Comparison of ENCODE assay signal across 8 cellular contexts in the genomic region with DNA sequence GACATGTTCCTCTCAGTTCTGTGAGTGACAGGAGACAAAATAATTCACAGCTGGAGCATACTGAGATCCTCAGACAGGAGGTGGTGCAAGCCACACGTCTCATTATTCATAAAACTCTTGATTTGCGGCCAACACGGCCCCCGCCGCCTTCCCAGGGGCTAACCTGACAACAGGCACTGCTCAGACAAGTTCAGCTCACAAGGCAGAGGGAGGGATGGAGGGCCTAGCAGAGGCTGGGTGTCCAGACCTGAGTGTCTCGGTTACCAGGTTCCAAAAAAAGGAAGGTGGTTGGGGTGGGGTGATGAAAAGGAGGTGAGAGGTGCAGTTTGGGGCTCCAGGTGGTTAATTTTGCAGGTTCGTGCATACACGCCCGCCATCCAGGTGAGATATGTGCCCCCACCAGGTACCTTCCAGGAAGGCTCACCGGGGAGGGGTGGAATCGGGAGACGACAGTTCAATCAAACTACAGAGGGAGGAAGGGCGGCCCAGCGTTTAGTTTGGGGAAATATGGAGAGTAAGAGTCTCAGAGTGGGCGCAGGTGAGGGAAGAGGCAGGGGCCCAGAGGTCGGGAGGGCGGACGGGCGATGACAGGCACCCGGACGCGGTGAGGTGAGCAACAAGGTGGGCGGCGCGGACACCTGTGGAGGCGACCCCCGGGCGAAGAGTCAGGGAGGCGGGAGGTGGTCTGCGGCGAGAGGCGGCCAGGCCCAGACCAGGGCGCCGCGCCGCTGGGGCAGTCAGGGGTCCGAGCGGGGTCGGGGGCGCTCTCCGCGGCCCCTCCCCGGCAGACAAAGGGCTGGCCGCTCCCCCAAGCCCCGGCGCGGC. TPM values are rescaled to one million over a fixed set of nuclear protein-coding genes. Genes with fewer than 3 reads are reported as not detected.
A peak's percentile ranks its signal among the peaks of the same experiment; 100 is the strongest.
DNase-seq lines count a peak whose midpoint lies in the region; ATAC-seq, FAIRE-seq and TF ChIP-seq lines count a peak whose summit lies in the region.

No MANE protein-coding gene starts in this region.

- H3K79me2 ChIP-seq in DND-41 (ENCODE audit: insufficient read depth, low read length) (peaks cover 7% of the 10 kb centered on the region), HepG2 (ENCODE audit: insufficient read depth, low read length) (peaks cover 44% of the 10 kb centered on the region)

- TF ChIP-seq POLR2A in HepG2 (IDR thresholded peaks at IDR 0.05; ENCODE audit: insufficient read depth in 1 of 2, low read depth in 2 of 2, low read length in 2 of 2): no peak

- peaks cover 3% of the 10 kb centered on the region; the same call in 1 of the 2 replicates for H4K20me1 ChIP-seq in DND-41 (ENCODE audit: insufficient read depth, low read length)
- H4K20me1 ChIP-seq in HepG2 (ENCODE audit: insufficient read depth, low read length): no peaks in the 10 kb centered on the region

- H3K4me1 Mint-ChIP-seq in MCF 10A (ENCODE audit: insufficient read depth, unreplicated experiment): peaks cover 30% of the 10 kb centered on the region

- 2% methylated on average over 31 of the region's 47 CpGs for WGBS in HepG2 (ENCODE audit: low lambda C conversion rate)

- BruUV-seq in MCF 10A (replicated peaks; lab: Mats Ljungman, UMichigan): no TSS peak
- no TSS peak for BruUV-seq in HepG2 (replicated peaks; lab: Mats Ljungman, UMichigan)

- TF ChIP-seq CTCF in DND-41 (IDR thresholded peaks at IDR 0.05; ENCODE audit: borderline replicate concordance, extremely low read depth, low read length, poor library complexity, severe bottlenecking) (no peak), MCF 10A (IDR thresholded peaks at IDR 0.05; ENCODE audit: unreplicated experiment) (no peak), HepG2 (CRISPR knock-in tag; IDR thresholded peaks at IDR 0.05) (0 out of 2 replicates have a peak, but pooled peaks have one; percentile 7)

- TF ChIP-seq EP300 in HepG2 (IDR thresholded peaks at IDR 0.05; ENCODE audit: low read depth in 2 of 2, low read length in 2 of 2) (no peak), HepG2 (CRISPR knock-in tag; IDR thresholded peaks at IDR 0.05; ENCODE audit: borderline replicate concordance) (no peak)

- POLR2A ChIA-PET in MCF 10A (lab: Yijun Ruan, JAX): interaction anchor here (0.7 to 4.6 kb wide), 6 partner anchors 17 to 143 kb away, joined by 3 to 77 read pairs (median 5); a partner anchor contains a TSS
- POLR2A ChIA-PET in HepG2 (lab: Yijun Ruan, JAX): interaction anchor here (1.0 to 1.1 kb wide), 3 partner anchors 20 to 32 kb away, joined by 3 read pairs; no protein-coding TSS in a partner anchor

- H3K4me3 Mint-ChIP-seq in MCF 10A (ENCODE audit: unreplicated experiment): peak overlapping the region; percentile 91

- H3K9me3 ChIP-seq in DND-41 (ENCODE audit: insufficient read depth, low read length, severe bottlenecking): no peaks in the 10 kb centered on the region
- H3K9me3 ChIP-seq in SJSA1 (replicated peaks): no peaks in the 10 kb centered on the region
- H3K9me3 ChIP-seq in HepG2 (ENCODE audit: low read length): no peaks in the 10 kb centered on the region

- H3K9ac ChIP-seq in DND-41 (ENCODE audit: low read depth, low read length) (peak overlapping the region; percentile 78), HepG2 (ENCODE audit: insufficient read depth, low read depth, low read length) (peak overlapping the region; percentile 84)

- H3K9me3 Mint-ChIP-seq in MCF 10A (ENCODE audit: unreplicated experiment): no peaks in the 10 kb centered on the region

- H3K4me3 ChIP-seq in DND-41 (ENCODE audit: low read depth in 1 of 2, low read length in 2 of 2): peak overlapping the region; percentile 78 to 96; a peak in 3 of 4 replicates
- peak overlapping the region; percentile 81 for H3K4me3 ChIP-seq in SJSA1
- H3K4me3 ChIP-seq in HepG2 (replicated peaks in 1 of 3; ENCODE audit: insufficient read depth in 1 of 3, low read depth in 2 of 3, low read length in 3 of 3): peak overlapping the region; percentile 78 to 98 (median 82)

- DNase-seq in DND-41 (peak; percentile 33), SJSA1 (ENCODE audit: low read depth in 1 of 2, low spot score in 2 of 2) (no peak), MCF 10A (ENCODE audit: unreplicated experiment) (peak; percentile 48), HepG2 (ENCODE audit: low spot score) (no peak), EL (no peak)
- peak; percentile 6 for DNase-seq in stimulated activated CD8-positive, alpha-beta memory T cell treated with anti-CD3 and anti-CD28 coated beads, Interleukin-12 subunit alpha, Interleukin-12 subunit beta, amount 100 ng/mL, for 4 hours (ENCODE audit: low read depth)

- no peak for FAIRE-seq in HepG2 (lab: Jason Lieb, UNC)

- intact Hi-C loops in MCF 10A (cut with micrococcal nuclease): loop anchor here (5.0 kb wide), 1 partner anchor 82 kb away; no protein-coding TSS in a partner anchor
- intact Hi-C loops in HepG2 (cut with micrococcal nuclease; ENCODE audit: unreplicated experiment): loop anchor here (1.0 to 2.0 kb wide), 2 partner anchors 25 to 34 kb away; no protein-coding TSS in a partner anchor

- peak overlapping the region; percentile 24; the same call in 1 of the 2 replicates for H3K27ac ChIP-seq in DND-41 (ENCODE audit: low read length)
- peak overlapping the region; percentile 35; the same call in 1 of the 2 replicates for H3K27ac ChIP-seq in SJSA1
- H3K27ac ChIP-seq in HepG2 (ENCODE audit: extremely low read length, insufficient read depth, low read length): peak overlapping the region; percentile 66

- peak overlapping the region; percentile 94 for H3K27ac Mint-ChIP-seq in MCF 10A (ENCODE audit: low read depth, unreplicated experiment)

- H3K4me2 ChIP-seq in DND-41 (ENCODE audit: insufficient read depth, low read length) (peak overlapping the region; percentile 99), HepG2 (ENCODE audit: low read depth, low read length) (peak overlapping the region; percentile 87)

- in situ Hi-C loops in HepG2 (cut with HindIII; ENCODE audit: extremely low pct_ligation_motif_present, low pct_unique_long_range_greater_than_20kb): no loop called here

- ATAC-seq in DND-41 (ENCODE audit: insufficient read depth, low read depth) (no peak), HG02798 (IDR thresholded peaks at IDR 0.05; ENCODE audit: poor library complexity, unreplicated experiment) (peak; percentile 1), HepG2 (no peak), HG03175 (IDR thresholded peaks at IDR 0.05; ENCODE audit: unreplicated experiment) (no peak)

- H3K27me3 Mint-ChIP-seq in MCF 10A (ENCODE audit: insufficient read depth, unreplicated experiment): no peaks in the 10 kb centered on the region

- H3K36me3 ChIP-seq in DND-41 (ENCODE audit: insufficient read depth, low read length) (no peaks in the 10 kb centered on the region; the same call in 1 of the 2 replicates), SJSA1 (no peaks in the 10 kb centered on the region), HepG2 (replicated peaks in 1 of 2; ENCODE audit: control insufficient read depth in 1 of 2, insufficient read depth in 2 of 2, low read length in 2 of 2) (no peaks in the 10 kb centered on the region; a peak in 1 of 5 replicates)

- H3K36me3 Mint-ChIP-seq in MCF 10A (ENCODE audit: insufficient read depth, unreplicated experiment): no peaks in the 10 kb centered on the region

- H3K27me3 ChIP-seq in DND-41 (ENCODE audit: insufficient read depth, low read length, poor library complexity) (no peaks in the 10 kb centered on the region), SJSA1 (replicated peaks) (no peaks in the 10 kb centered on the region), HepG2 (ENCODE audit: control insufficient read depth in 1 of 2, insufficient read depth in 2 of 2, low read length in 2 of 2) (no peaks in the 10 kb centered on the region; a peak in 1 of 5 replicates)

- H3K4me1 ChIP-seq in DND-41 (ENCODE audit: insufficient read depth, low read length) (peaks cover 38% of the 10 kb centered on the region), SJSA1 (replicated peaks) (peaks cover 26% of the 10 kb centered on the region), HepG2 (ENCODE audit: insufficient read depth, low read length) (peaks cover 77% of the 10 kb centered on the region)

- no peak for TF ChIP-seq RAD21 in HepG2 (CRISPR knock-in tag; IDR thresholded peaks at IDR 0.05)

- H2AFZ ChIP-seq in DND-41 (ENCODE audit: low read depth, low read length) (peak overlapping the region; percentile 87), HepG2 (ENCODE audit: low read length) (no peak overlapping the region)

- CTCF ChIA-PET in MCF 10A (lab: Yijun Ruan, JAX): interaction anchor here (0.7 to 0.9 kb wide), 3 partner anchors 12 to 33 kb away, joined by 3 read pairs; no protein-coding TSS in a partner anchor
- CTCF ChIA-PET in HepG2 (lab: Yijun Ruan, JAX; ENCODE audit: low intra/inter-chr PET ratio, low total read pairs): no interaction called here

RNA-seq across cellular contexts. Expression of a gene that starts 0.6 kb away (rescaled TPM):
- total RNA-seq in SJSA1 (2014; rRNA removed; shearing (Covaris generic)): 28.7 and 37.6 TPM in 2 replicates
- total RNA-seq in MCF 10A (2022) (31.3 and 31.4 TPM in 2 replicates), HepG2 (2016; rRNA removed; fragmentation: Illumina TruSeq; extraction: Trizol) (67.0 and 71.7 TPM in 2 replicates)
- 112 and 131 TPM in 2 replicates for total RNA-seq in HepG2 (2016; cell fraction: cytosol; rRNA removed; fragmentation: Illumina TruSeq; extraction: Trizol; ENCODE audit: low read depth)
- total RNA-seq in HepG2 (2016; cell fraction: insoluble cytoplasmic fraction; rRNA removed; fragmentation: Illumina TruSeq; extraction: Trizol): 54.5 and 70.6 TPM in 2 replicates
- 130 and 149 TPM in 2 replicates for total RNA-seq in HepG2 (2016; cell fraction: membrane; rRNA removed; fragmentation: Illumina TruSeq; extraction: Trizol)
- total RNA-seq in HepG2 (2016; cell fraction: nucleus; rRNA removed; fragmentation: Illumina TruSeq; extraction: Trizol): 21.2 and 22.7 TPM in 2 replicates
- 83.0 and 83.1 TPM in 2 replicates for polyA plus RNA-seq in HepG2 (2011; rRNA removed)
- 57.2 and 76.8 TPM in 2 replicates for polyA plus RNA-seq in HepG2 (2011; cell fraction: cytosol; rRNA removed)
- polyA plus RNA-seq in HepG2 (2011; cell fraction: nucleus; rRNA removed): 32.2 and 32.4 TPM in 2 replicates
- polyA plus RNA-seq in HepG2 (2012): 26.8 and 39.9 TPM in 2 replicates
- polyA plus RNA-seq in HepG2 (2016; cell fraction: cytosol; fragmentation: Illumina TruSeq; extraction: Trizol; ENCODE audit: low read depth): 182 and 242 TPM in 2 replicates
- polyA plus RNA-seq in HepG2 (2016; cell fraction: insoluble cytoplasmic fraction; fragmentation: Illumina TruSeq; extraction: Trizol; ENCODE audit: low read depth): 74.3 and 84.9 TPM in 2 replicates
- 169 and 203 TPM in 2 replicates for polyA plus RNA-seq in HepG2 (2016; cell fraction: membrane; fragmentation: Illumina TruSeq; extraction: Trizol; ENCODE audit: low read depth)
- 49.9 and 56.8 TPM in 2 replicates for polyA plus RNA-seq in HepG2 (2016; cell fraction: nucleus; fragmentation: Illumina TruSeq; extraction: Trizol; ENCODE audit: insufficient read depth, low read depth)
- 5.8 and 84.0 TPM in 2 replicates for polyA minus RNA-seq in HepG2 (2011; rRNA and poly(A)+ RNA removed; ENCODE audit: low replicate concordance)
- polyA minus RNA-seq in HepG2 (2011; cell fraction: cytosol; rRNA and poly(A)+ RNA removed): 49.7 and 52.8 TPM in 2 replicates
- 11.7 and 12.0 TPM in 2 replicates for polyA minus RNA-seq in HepG2 (2011; cell fraction: nucleus; rRNA and poly(A)+ RNA removed)

RNA-seq across cellular contexts. Expression of a gene that starts 33.8 kb away (rescaled TPM):
- 74.8 and 87.6 TPM in 2 replicates for total RNA-seq in SJSA1 (2014; rRNA removed; shearing (Covaris generic))
- total RNA-seq in MCF 10A (2022) (37.2 and 42.6 TPM in 2 replicates), HepG2 (2016; rRNA removed; fragmentation: Illumina TruSeq; extraction: Trizol) (71.8 and 119 TPM in 2 replicates)
- 53.5 and 59.6 TPM in 2 replicates for total RNA-seq in HepG2 (2016; cell fraction: cytosol; rRNA removed; fragmentation: Illumina TruSeq; extraction: Trizol; ENCODE audit: low read depth)
- total RNA-seq in HepG2 (2016; cell fraction: insoluble cytoplasmic fraction; rRNA removed; fragmentation: Illumina TruSeq; extraction: Trizol): 69.8 and 119 TPM in 2 replicates
- total RNA-seq in HepG2 (2016; cell fraction: membrane; rRNA removed; fragmentation: Illumina TruSeq; extraction: Trizol): 70.4 and 80.8 TPM in 2 replicates
- 28.4 and 29.3 TPM in 2 replicates for total RNA-seq in HepG2 (2016; cell fraction: nucleus; rRNA removed; fragmentation: Illumina TruSeq; extraction: Trizol)
- polyA plus RNA-seq in HepG2 (2011; rRNA removed): 17.2 and 25.2 TPM in 2 replicates
- polyA plus RNA-seq in HepG2 (2011; cell fraction: cytosol; rRNA removed): 9.2 and 15.1 TPM in 2 replicates
- polyA plus RNA-seq in HepG2 (2011; cell fraction: nucleus; rRNA removed): 4.6 and 6.2 TPM in 2 replicates
- 33.4 and 46.4 TPM in 2 replicates for polyA plus RNA-seq in HepG2 (2012)
- polyA plus RNA-seq in HepG2 (2016; cell fraction: cytosol; fragmentation: Illumina TruSeq; extraction: Trizol; ENCODE audit: low read depth): 40.3 and 68.0 TPM in 2 replicates
- 101 and 109 TPM in 2 replicates for polyA plus RNA-seq in HepG2 (2016; cell fraction: insoluble cytoplasmic fraction; fragmentation: Illumina TruSeq; extraction: Trizol; ENCODE audit: low read depth)
- 50.9 and 64.5 TPM in 2 replicates for polyA plus RNA-seq in HepG2 (2016; cell fraction: membrane; fragmentation: Illumina TruSeq; extraction: Trizol; ENCODE audit: low read depth)
- 41.7 and 43.7 TPM in 2 replicates for polyA plus RNA-seq in HepG2 (2016; cell fraction: nucleus; fragmentation: Illumina TruSeq; extraction: Trizol; ENCODE audit: insufficient read depth, low read depth)
- 7.7 and 9.9 TPM in 2 replicates for polyA minus RNA-seq in HepG2 (2011; rRNA and poly(A)+ RNA removed; ENCODE audit: low replicate concordance)
- 17.2 and 17.4 TPM in 2 replicates for polyA minus RNA-seq in HepG2 (2011; cell fraction: cytosol; rRNA and poly(A)+ RNA removed)
- polyA minus RNA-seq in HepG2 (2011; cell fraction: nucleus; rRNA and poly(A)+ RNA removed): 12.1 and 14.7 TPM in 2 replicates

RNA-seq across cellular contexts. Expression of a gene that starts 33.8 kb away (rescaled TPM):
- 29.4 and 49.0 TPM in 2 replicates for total RNA-seq in SJSA1 (2014; rRNA removed; shearing (Covaris generic))
- total RNA-seq in MCF 10A (2022) (10.4 and 14.0 TPM in 2 replicates), HepG2 (2016; rRNA removed; fragmentation: Illumina TruSeq; extraction: Trizol) (12.2 and 14.5 TPM in 2 replicates)
- 6.7 and 7.9 TPM in 2 replicates for total RNA-seq in HepG2 (2016; cell fraction: cytosol; rRNA removed; fragmentation: Illumina TruSeq; extraction: Trizol; ENCODE audit: low read depth)
- total RNA-seq in HepG2 (2016; cell fraction: insoluble cytoplasmic fraction; rRNA removed; fragmentation: Illumina TruSeq; extraction: Trizol): 12.6 and 15.6 TPM in 2 replicates
- total RNA-seq in HepG2 (2016; cell fraction: membrane; rRNA removed; fragmentation: Illumina TruSeq; extraction: Trizol): 7.0 and 8.2 TPM in 2 replicates
- total RNA-seq in HepG2 (2016; cell fraction: nucleus; rRNA removed; fragmentation: Illumina TruSeq; extraction: Trizol): 6.1 and 8.7 TPM in 2 replicates
- 5.4 and 5.6 TPM in 2 replicates for polyA plus RNA-seq in HepG2 (2011; rRNA removed)
- polyA plus RNA-seq in HepG2 (2011; cell fraction: cytosol; rRNA removed): 3.9 and 4.7 TPM in 2 replicates
- polyA plus RNA-seq in HepG2 (2011; cell fraction: nucleus; rRNA removed): 2.7 and 2.9 TPM in 2 replicates
- polyA plus RNA-seq in HepG2 (2012): 5.8 and 11.4 TPM in 2 replicates
- polyA plus RNA-seq in HepG2 (2016; cell fraction: cytosol; fragmentation: Illumina TruSeq; extraction: Trizol; ENCODE audit: low read depth): 1.5 and 1.8 TPM in 2 replicates
- 9.4 and 9.5 TPM in 2 replicates for polyA plus RNA-seq in HepG2 (2016; cell fraction: insoluble cytoplasmic fraction; fragmentation: Illumina TruSeq; extraction: Trizol; ENCODE audit: low read depth)
- 2.7 and 3.0 TPM in 2 replicates for polyA plus RNA-seq in HepG2 (2016; cell fraction: membrane; fragmentation: Illumina TruSeq; extraction: Trizol; ENCODE audit: low read depth)
- polyA plus RNA-seq in HepG2 (2016; cell fraction: nucleus; fragmentation: Illumina TruSeq; extraction: Trizol; ENCODE audit: insufficient read depth, low read depth): 7.0 and 7.5 TPM in 2 replicates
- 9.3 and 11.0 TPM in 2 replicates for polyA minus RNA-seq in HepG2 (2011; rRNA and poly(A)+ RNA removed; ENCODE audit: low replicate concordance)
- polyA minus RNA-seq in HepG2 (2011; cell fraction: cytosol; rRNA and poly(A)+ RNA removed): 4.8 and 5.8 TPM in 2 replicates
- 10.2 and 12.2 TPM in 2 replicates for polyA minus RNA-seq in HepG2 (2011; cell fraction: nucleus; rRNA and poly(A)+ RNA removed)

Comparison
In these comparisons a context has a peak if more than half of its experiments do, and no peak if none do; other contexts are left out.
1. DNase-seq: peak in DND-41 (single experiment), MCF 10A (single experiment) and stimulated activated CD8-positive, alpha-beta memory T cell treated with anti-CD3 and anti-CD28 coated beads, Interleukin-12 subunit alpha, Interleukin-12 subunit beta, amount 100 ng/mL, for 4 hours (single experiment); none in SJSA1 (0 of 2), HepG2 (single experiment) and EL (single experiment).
2. Peak in every context shown above with its lines, with median percentiles within 50 percentile points of each other: H3K27ac ChIP-seq and H3K4me3 ChIP-seq.